Comparison of ENCODE assay signal across 16 cellular contexts in the genomic region with DNA sequence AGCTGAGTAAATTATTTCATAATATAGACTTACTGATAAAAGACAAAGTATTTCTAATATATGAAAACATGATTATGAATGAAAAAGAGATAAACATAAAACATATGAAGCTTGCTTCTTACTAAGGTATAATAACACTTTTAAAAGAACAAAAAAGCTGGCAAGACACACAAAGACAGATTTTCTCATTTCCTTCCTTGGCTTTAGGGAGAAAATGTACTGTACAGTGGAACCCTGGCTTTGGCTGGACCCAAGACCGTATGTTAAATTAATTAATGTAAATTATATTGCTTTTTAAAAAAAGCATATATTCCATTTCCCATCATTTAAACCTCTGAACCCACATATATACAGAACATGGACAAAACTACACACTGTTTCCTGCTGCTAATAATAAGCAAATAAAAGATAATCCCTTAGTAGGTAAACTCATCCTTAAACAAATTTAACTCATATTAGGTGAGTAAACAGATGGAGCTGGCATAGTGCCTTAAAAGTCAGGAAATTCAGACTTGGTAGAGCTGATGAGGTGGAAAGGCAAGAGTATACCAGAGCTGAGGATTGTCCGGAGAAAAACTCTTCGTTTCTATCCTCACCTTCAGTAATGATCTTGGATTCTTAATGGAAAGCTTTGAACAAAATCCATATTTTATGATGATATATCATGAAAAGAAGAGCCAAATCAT.
DNase-seq lines count a peak whose midpoint lies in the region; FAIRE-seq and TF ChIP-seq lines count a peak whose summit lies in the region.
"Had no signal": no experiment of that assay in that cellular context is flagged by ENCODE, and none has a peak within 500 bp of the region (broad histone marks: within the 10 kb centered on the region; RNA-seq: fewer than 3 reads in every experiment).

No MANE protein-coding gene starts in this region.

- FAIRE-seq in GM12892 (lab: Jason Lieb, UNC), result no peak
- FAIRE-seq: GM18507 had no signal

- TF ChIP-seq CTCF in GM10266 (IDR thresholded peaks at IDR 0.05; ENCODE audit: control insufficient read depth, insufficient read depth, low read depth, missing control alignments), result no peak

- no peak for TF ChIP-seq POLR2A in GM12892 (IDR thresholded peaks at IDR 0.05; ENCODE audit: low read depth, low read length)

- DNase-seq in DMS53 treated with DMSO at 0.1 percent for 48 hours (lab: John Stamatoyannopoulos, UW; ENCODE audit: unreplicated experiment) (peak; percentile 98), NCI-H2029 treated with DMSO at 0.1 percent for 48 hours (lab: John Stamatoyannopoulos, UW) (peak; percentile 35), NCI-H748 treated with DMSO at 0.1 percent for 48 hours (lab: John Stamatoyannopoulos, UW) (peak; percentile 63), cerebellum (ENCODE audit: low spot score) (peak; percentile 67), GM10266 (ENCODE audit: extremely low spot score) (no peak), OCI-M1 (lab: John Stamatoyannopoulos, UW) (no peak), GM12892 (ENCODE audit: insufficient read length) (no peak)
- DNase-seq: BE2C; CD8-positive, alpha-beta T cell; EL; H7; KBM-7; NCI-H1048; NCI-H187; PC-9 had no signal

Comparison
In these comparisons a context has a peak if more than half of its experiments do, and no peak if none do; other contexts are left out.
1. DNase-seq: peak in DMS53 treated with DMSO at 0.1 percent for 48 hours (single experiment), NCI-H2029 treated with DMSO at 0.1 percent for 48 hours (single experiment), NCI-H748 treated with DMSO at 0.1 percent for 48 hours (single experiment) and cerebellum (single experiment); none in GM10266 (single experiment), OCI-M1 (single experiment) and GM12892 (single experiment).